Comparison of ENCODE assay signal across 12 cellular contexts in the genomic region with DNA sequence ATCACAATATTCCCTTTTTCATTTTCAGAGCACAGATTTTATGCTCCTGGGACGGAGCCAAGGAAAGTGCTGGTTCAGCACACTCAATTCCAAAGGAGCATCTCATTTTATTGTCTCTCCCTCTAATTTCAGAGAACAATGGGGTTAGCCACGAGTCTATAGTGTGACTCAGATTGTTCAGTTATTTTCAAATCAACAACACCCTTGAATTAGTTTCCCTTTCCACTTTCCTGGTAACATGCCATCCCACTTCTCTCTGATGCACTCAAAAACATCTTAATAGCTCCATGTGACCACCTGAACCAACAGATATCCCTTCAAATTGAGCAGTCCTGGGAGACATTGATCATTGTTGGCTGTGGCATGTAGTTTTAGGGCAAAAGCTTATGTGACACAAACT.
"Had no signal": no experiment of that assay in that cellular context is flagged by ENCODE, and none has a peak within 500 bp of the region (broad histone marks: within the 10 kb centered on the region; RNA-seq: fewer than 3 reads in every experiment).

No MANE protein-coding gene starts in this region.

- H3K4me1 ChIP-seq: body of pancreas, psoas muscle, right lobe of liver, spleen, upper lobe of right lung had no signal

- H3K27me3 ChIP-seq: body of pancreas, right lobe of liver, upper lobe of right lung had no signal

- H3K9me3 ChIP-seq: body of pancreas, psoas muscle, right lobe of liver, spleen, thoracic aorta, upper lobe of right lung had no signal

- H3K36me3 ChIP-seq: right lobe of liver, spleen, thoracic aorta, upper lobe of right lung had no signal

- H3K4me3 ChIP-seq: body of pancreas, psoas muscle, right lobe of liver, SK-N-MC, spleen, thoracic aorta, upper lobe of right lung had no signal

- H3K27ac ChIP-seq: body of pancreas, psoas muscle, right lobe of liver, SK-N-MC, spleen, thoracic aorta, upper lobe of right lung had no signal

- DNase-seq: activated effector memory CD4-positive, alpha-beta T cell treated with Interleukin-2 at 50 U/mL for 16 hours; amygdala; body of pancreas; effector memory CD8-positive, alpha-beta T cell; hypothalamus; kidney glomerular epithelial cell; psoas muscle; right lobe of liver; spleen; upper lobe of right lung had no signal

- ATAC-seq: body of pancreas; effector memory CD8-positive, alpha-beta T cell; psoas muscle; right lobe of liver; upper lobe of right lung had no signal
